Comparison of ENCODE assay signal across 1 cellular context in the genomic region with DNA sequence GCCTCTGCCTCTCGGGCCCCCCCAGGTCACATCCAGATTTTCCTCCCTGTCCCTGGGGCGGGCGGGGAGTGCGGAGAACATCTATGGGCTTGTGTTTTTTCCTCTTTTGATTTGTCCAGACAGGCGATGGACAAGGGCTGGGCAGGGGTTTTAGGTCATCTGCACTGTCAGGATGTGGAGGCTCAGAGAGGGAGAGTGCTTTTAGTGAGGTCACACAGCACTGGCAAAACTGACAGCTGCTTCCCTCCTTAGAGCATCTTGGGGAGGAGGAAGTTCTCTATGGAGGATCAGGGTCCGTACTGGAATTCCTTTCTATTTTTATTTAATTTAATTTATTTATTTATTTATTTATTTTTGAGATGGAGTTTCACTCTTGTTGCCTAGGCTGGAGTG.
TF ChIP-seq lines count a peak whose summit lies in the region.

No MANE protein-coding gene starts in this region.

TF ChIP-seq in K562, 482 proteins besides CTCF, POLR2A, EP300 and RAD21 (continued from another document):
- TF ChIP-seq ZNF280A (IDR thresholded peaks at IDR 0.05; ENCODE audit: low read depth, partially characterized antibody) (no peak), TAF1 (IDR thresholded peaks at IDR 0.05; ENCODE audit: control insufficient read depth, extremely low read depth, insufficient read depth, low read length, severe bottlenecking) (no peak), HNRNPLL (IDR thresholded peaks at IDR 0.05; ENCODE audit: low read depth, low read length, poor library complexity, severe bottlenecking) (no peak), RBM25 (IDR thresholded peaks at IDR 0.05; ENCODE audit: low read depth, low read length, severe bottlenecking) (peak; percentile 89), ZNF12 (CRISPR knock-in tag; IDR thresholded peaks at IDR 0.05) (no peak), ZC3H4 (CRISPR knock-in tag; IDR thresholded peaks at IDR 0.05; ENCODE audit: borderline replicate concordance) (no peak), RCOR1 (IDR thresholded peaks at IDR 0.05; ENCODE audit: borderline replicate concordance in 1 of 2, low read depth in 2 of 2, low read length in 2 of 2) (peak in 1 of 2 experiments; percentile 51; a peak in 1 of 4 replicates), FOSL1 (tag; conservative IDR thresholded peaks at IDR 0.05) (no peak), FOXK2 (conservative IDR thresholded peaks at IDR 0.05 in 1 of 2, IDR thresholded peaks at IDR 0.05 in 1 of 2; ENCODE audit: low read depth in 2 of 2) (no peak), KDM1A (IDR thresholded peaks at IDR 0.05) (peak; percentile 33 to 70; a peak in 2 of 4 replicates), EGR1 (conservative IDR thresholded peaks at IDR 0.05) (no peak), KAT8 (IDR thresholded peaks at IDR 0.05; ENCODE audit: low read depth) (no peak), BRD9 (IDR thresholded peaks at IDR 0.05; ENCODE audit: low read depth, partially characterized antibody) (peak; percentile 35), BCOR (IDR thresholded peaks at IDR 0.05) (peak; percentile 92), SMARCA5 (IDR thresholded peaks at IDR 0.05) (peak; percentile 51; the same call in 1 of the 2 replicates), L3MBTL2 (IDR thresholded peaks at IDR 0.05) (no peak), PTBP1 (IDR thresholded peaks at IDR 0.05; ENCODE audit: low read depth, low read length) (peak; percentile 82; the same call in 1 of the 2 replicates), NEUROD1 (IDR thresholded peaks at IDR 0.05; ENCODE audit: borderline replicate concordance, low read depth, low read length, partially characterized antibody) (no peak), ZFP36 (IDR thresholded peaks at IDR 0.05; ENCODE audit: low read depth, low read length, partially characterized antibody) (peak; percentile 90), PYGO2 (tag; IDR thresholded peaks at IDR 0.05) (no peak), ZKSCAN1 (IDR thresholded peaks at IDR 0.05; ENCODE audit: low read depth, low read length) (no peak), HNRNPH1 (optimal IDR thresholded peaks at IDR 0.05; ENCODE audit: low read depth, low read length) (no peak), STAT5B (CRISPR knock-in tag; IDR thresholded peaks at IDR 0.05) (no peak), HNRNPL (IDR thresholded peaks at IDR 0.05; ENCODE audit: low read depth, low read length) (no peak)
- TF ChIP-seq, protein P1, sequence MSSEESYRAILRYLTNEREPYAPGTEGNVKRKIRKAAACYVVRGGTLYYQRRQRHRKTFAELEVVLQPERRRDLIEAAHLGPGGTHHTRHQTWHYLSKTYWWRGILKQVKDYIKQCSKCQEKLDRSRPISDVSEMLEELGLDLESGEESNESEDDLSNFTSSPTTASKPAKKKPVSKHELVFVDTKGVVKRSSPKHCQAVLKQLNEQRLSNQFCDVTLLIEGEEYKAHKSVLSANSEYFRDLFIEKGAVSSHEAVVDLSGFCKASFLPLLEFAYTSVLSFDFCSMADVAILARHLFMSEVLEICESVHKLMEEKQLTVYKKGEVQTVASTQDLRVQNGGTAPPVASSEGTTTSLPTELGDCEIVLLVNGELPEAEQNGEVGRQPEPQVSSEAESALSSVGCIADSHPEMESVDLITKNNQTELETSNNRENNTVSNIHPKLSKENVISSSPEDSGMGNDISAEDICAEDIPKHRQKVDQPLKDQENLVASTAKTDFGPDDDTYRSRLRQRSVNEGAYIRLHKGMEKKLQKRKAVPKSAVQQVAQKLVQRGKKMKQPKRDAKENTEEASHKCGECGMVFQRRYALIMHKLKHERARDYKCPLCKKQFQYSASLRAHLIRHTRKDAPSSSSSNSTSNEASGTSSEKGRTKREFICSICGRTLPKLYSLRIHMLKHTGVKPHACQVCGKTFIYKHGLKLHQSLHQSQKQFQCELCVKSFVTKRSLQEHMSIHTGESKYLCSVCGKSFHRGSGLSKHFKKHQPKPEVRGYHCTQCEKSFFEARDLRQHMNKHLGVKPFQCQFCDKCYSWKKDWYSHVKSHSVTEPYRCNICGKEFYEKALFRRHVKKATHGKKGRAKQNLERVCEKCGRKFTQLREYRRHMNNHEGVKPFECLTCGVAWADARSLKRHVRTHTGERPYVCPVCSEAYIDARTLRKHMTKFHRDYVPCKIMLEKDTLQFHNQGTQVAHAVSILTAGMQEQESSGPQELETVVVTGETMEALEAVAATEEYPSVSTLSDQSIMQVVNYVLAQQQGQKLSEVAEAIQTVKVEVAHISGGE (CRISPR knock-in tag; IDR thresholded peaks at IDR 0.05), result no peak
